ENCODE assay signal across 19 cellular contexts in the genomic region with DNA sequence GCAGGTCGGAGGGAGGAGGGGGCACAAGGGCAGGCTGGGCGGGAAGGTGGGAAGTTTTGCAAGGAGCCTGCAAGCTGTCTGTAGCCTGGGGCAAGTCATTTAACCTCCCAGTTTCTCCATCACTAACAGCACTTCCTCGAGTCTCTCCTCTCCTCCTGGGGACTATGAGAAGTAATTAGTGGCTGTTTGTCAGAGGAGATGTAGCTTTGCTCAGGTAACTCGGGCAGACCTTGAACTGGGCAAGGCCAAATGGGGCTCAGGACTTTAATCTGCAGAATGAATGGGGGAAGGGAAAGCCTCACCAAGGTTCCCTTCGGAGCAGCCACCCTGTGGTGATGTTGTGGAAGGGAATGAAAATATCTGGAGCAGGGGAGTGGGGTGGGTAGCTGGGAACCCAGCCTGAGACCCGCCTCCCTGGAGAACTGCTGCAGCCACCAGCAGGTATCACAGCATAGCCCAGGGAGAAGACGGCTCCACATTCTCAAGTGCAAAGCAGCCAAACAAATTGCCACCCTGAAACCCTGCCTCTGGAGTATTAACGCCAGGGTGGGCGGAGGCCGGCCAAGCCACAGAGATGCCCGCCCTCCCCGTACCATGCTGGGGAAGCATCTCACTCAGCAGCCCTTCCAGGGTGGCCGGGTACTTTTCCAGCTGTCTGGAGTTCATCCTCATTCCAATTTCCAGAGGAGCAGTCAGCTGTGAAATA. TPM values are rescaled to one million over a fixed set of nuclear protein-coding genes. Genes with fewer than 3 reads are reported as not detected.
DNase-seq lines count a peak whose midpoint lies in the region; ATAC-seq, FAIRE-seq and TF ChIP-seq lines count a peak whose summit lies in the region.
"Had no signal": no experiment of that assay in that cellular context is flagged by ENCODE, and none has a peak within 500 bp of the region (broad histone marks: within the 10 kb centered on the region; RNA-seq: fewer than 3 reads in every experiment).

No MANE protein-coding gene starts in this region.

- ATAC-seq in mucosa of descending colon (peak; percentile 26), GM21381 (IDR thresholded peaks at IDR 0.05; ENCODE audit: unreplicated experiment) (no peak)
- ATAC-seq: naive thymus-derived CD4-positive, alpha-beta T cell had no signal

- H3K4me3 ChIP-seq in brain microvascular endothelial cell (ENCODE audit: low read depth, low read length) (no peak overlapping the region), mucosa of descending colon (no peak overlapping the region), adrenal gland (no peak overlapping the region)
- H3K4me3 ChIP-seq: heart right ventricle, tibial artery had no signal

- H3K27me3 ChIP-seq in brain microvascular endothelial cell (replicated peaks), result no peaks in the 10 kb centered on the region
- peaks cover 7% of the 10 kb centered on the region for H3K27me3 ChIP-seq in adrenal gland

- in situ Hi-C loops in brain microvascular endothelial cell (cut with HindIII; ENCODE audit: low pct_ligation_motif_present, low sequenced_read_pairs), result no loop called here

- H3K9me3 ChIP-seq in mucosa of descending colon (no peaks in the 10 kb centered on the region), adrenal gland (replicated peaks in 1 of 3) (no peaks in the 10 kb centered on the region)
- H3K9me3 ChIP-seq: heart right ventricle, tibial artery had no signal

- peak; percentile 28 for DNase-seq in DMS79 (lab: John Stamatoyannopoulos, UW)
- DNase-seq in HTR-8/SVneo (ENCODE audit: insufficient read length, low spot score), result peak; percentile 37
- DNase-seq in brain microvascular endothelial cell, result no peak
- DNase-seq in mucosa of descending colon, result peak in 1 of 3 donors; percentile 19
- DNase-seq in stimulated activated CD8-positive, alpha-beta memory T cell treated with anti-CD3 and anti-CD28 coated beads, Interleukin-4, amount 100 ng/mL, for 48 hours, result no peak
- DNase-seq in adrenal gland, result no peak
- no peak for DNase-seq in LoVo (ENCODE audit: low spot score)
- DNase-seq: anterior cingulate cortex; CD4-positive, CD25-positive, alpha-beta regulatory T cell; heart right ventricle; naive thymus-derived CD4-positive, alpha-beta T cell; NCI-H1092; NCI-H526 treated with DMSO at 0.1 percent for 48 hours; stimulated activated CD4-positive, alpha-beta T cell treated with anti-CD3 and anti-CD28 coated beads, Interleukin-1b, Interleukin-23, amount 100 ng/mL, for 48 hours; tibial artery had no signal

- 43 to 49% (median 46%) methylated on average over 9 to 13 of the region's 13 CpGs for WGBS in adrenal gland, 4 donors

- H3K36me3 ChIP-seq in brain microvascular endothelial cell (replicated peaks) (no peaks in the 10 kb centered on the region), mucosa of descending colon (ENCODE audit: low read depth) (no peaks in the 10 kb centered on the region), adrenal gland (replicated peaks in 1 of 2) (no peaks in the 10 kb centered on the region)
- H3K36me3 ChIP-seq: heart right ventricle, tibial artery had no signal

- no peak overlapping the region for H3K27ac ChIP-seq in brain microvascular endothelial cell
- H3K27ac ChIP-seq in adrenal gland, result no peak overlapping the region
- H3K27ac ChIP-seq: heart right ventricle, tibial artery had no signal

- FAIRE-seq in HTR-8/SVneo (lab: Jason Lieb, UNC), result peak; percentile 38

- no peak for TF ChIP-seq POLR2A in adrenal gland (IDR thresholded peaks at IDR 0.05)

- intact Hi-C loops in mucosa of descending colon (cut with DNase I, micrococcal nuclease), result no loop called here
- intact Hi-C loops in adrenal gland (cut with DNase I), result no loop called here

- H3K4me1 ChIP-seq in mucosa of descending colon (ENCODE audit: low read depth) (no peaks in the 10 kb centered on the region), adrenal gland (replicated peaks in 1 of 2) (no peaks in the 10 kb centered on the region)
- H3K4me1 ChIP-seq: heart right ventricle had no signal

- TF ChIP-seq CTCF in brain microvascular endothelial cell (IDR thresholded peaks at IDR 0.05; ENCODE audit: low read depth, low read length, missing control alignments), result peak; percentile 23
- TF ChIP-seq CTCF in mucosa of descending colon (IDR thresholded peaks at IDR 0.05), result no peak
- no peak for TF ChIP-seq CTCF in adrenal gland (IDR thresholded peaks at IDR 0.05)

RNA-seq across cellular contexts. Expression of a gene that starts 6.1 kb away (rescaled TPM):
- total RNA-seq in mucosa of descending colon, result 10 to 100 TPM; 57.2 to 73.6 (median 59.6) TPM
- 10 to 100 TPM; 44.6 to 76.6 (median 58.3) TPM for total RNA-seq in adrenal gland
- 100 to 1,000 TPM in 2 of 3 donors, 10 to 100 TPM in 1; 32.4 to 121 (median 104) TPM for polyA plus RNA-seq in adrenal gland

RNA-seq across cellular contexts. Expression of a gene that starts 8.7 kb away (rescaled TPM):
- total RNA-seq in mucosa of descending colon, result not detected
- total RNA-seq in adrenal gland, result not detected
- polyA plus RNA-seq in adrenal gland, result not detected
- total RNA-seq: CD4-positive, CD25-positive, alpha-beta regulatory T cell; heart right ventricle; lower leg skin; naive thymus-derived CD4-positive, alpha-beta T cell had no signal
- polyA plus RNA-seq: CD4-positive, CD25-positive, alpha-beta regulatory T cell; esophagus; heart right ventricle; IgD-negative memory B cell; naive thymus-derived CD4-positive, alpha-beta T cell had no signal

RNA-seq across cellular contexts. Expression of a gene that starts 48.4 kb away (rescaled TPM):
- 1 to 10 TPM in 1 of 3 donors, under 1 TPM in 2; 0.67 to 6.8 (median 0.96) TPM for total RNA-seq in mucosa of descending colon
- total RNA-seq in adrenal gland, result 1 to 10 TPM in 3 of 8 donors, under 1 TPM in 2, not detected in 3; 0.22 to 1.6 (median 1.1) TPM
- under 1 TPM; 0.32 to 0.71 (median 0.44) TPM for polyA plus RNA-seq in adrenal gland
- total RNA-seq: CD4-positive, CD25-positive, alpha-beta regulatory T cell; naive thymus-derived CD4-positive, alpha-beta T cell had no signal
- polyA plus RNA-seq: CD4-positive, CD25-positive, alpha-beta regulatory T cell; IgD-negative memory B cell; naive thymus-derived CD4-positive, alpha-beta T cell had no signal

Comparison
In these comparisons a context has a peak if more than half of its experiments do, and no peak if none do; other contexts are left out.
1. DNase-seq: peak in DMS79 (single experiment) and HTR-8/SVneo (single experiment); none in brain microvascular endothelial cell (single experiment), stimulated activated CD8-positive, alpha-beta memory T cell treated with anti-CD3 and anti-CD28 coated beads, Interleukin-4, amount 100 ng/mL, for 48 hours (single experiment), adrenal gland (0 of 7) and LoVo (single experiment).